ENCODE assay signal across 20 cellular contexts in the genomic region with DNA sequence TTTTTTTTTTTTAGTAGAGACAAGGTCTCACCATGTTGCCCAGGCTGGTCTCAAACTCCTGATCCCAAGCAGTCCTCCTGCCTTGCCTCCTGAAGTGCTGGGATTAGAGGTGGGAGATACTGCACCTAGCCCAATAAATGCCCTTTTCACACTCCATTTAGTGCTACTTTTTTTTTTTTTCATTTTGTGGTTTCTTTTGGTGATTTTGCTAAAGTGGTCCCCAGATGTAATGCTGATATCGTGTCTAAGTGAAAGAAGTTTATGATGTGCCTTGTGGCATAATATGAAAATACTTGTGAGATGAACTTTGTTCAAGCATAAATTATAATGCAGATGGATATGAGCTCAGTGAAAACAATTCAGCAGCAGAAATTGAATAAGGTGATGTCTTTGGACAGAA.
"Had no signal": no experiment of that assay in that cellular context is flagged by ENCODE, and none has a peak within 500 bp of the region (broad histone marks: within the 10 kb centered on the region; RNA-seq: fewer than 3 reads in every experiment).

No MANE protein-coding gene starts in this region.

- H3K4me1 ChIP-seq: pancreas had no signal

- H3K9me3 ChIP-seq: esophagus squamous epithelium, heart right ventricle, pancreas, right lobe of liver, tibial artery had no signal

- H3K27me3 Mint-ChIP-seq: activated CD4-positive, alpha-beta memory T cell treated with anti-CD3 and anti-CD28 coated beads, Interleukin-2, amount 10 ng/mL, durations not matched to agents 7 days and 5 days had no signal

- ATAC-seq: heart right ventricle, pancreas, right lobe of liver had no signal

- H3K27ac ChIP-seq: cardiac muscle cell, esophagus squamous epithelium, heart right ventricle, pancreas, right lobe of liver, tibial artery had no signal

- H3K27ac Mint-ChIP-seq: activated CD4-positive, alpha-beta memory T cell treated with anti-CD3 and anti-CD28 coated beads, Interleukin-2, amount 10 ng/mL, durations not matched to agents 7 days and 5 days; WTC11 had no signal

- DNase-seq: activated CD4-positive, alpha-beta memory T cell treated with anti-CD3 and anti-CD28 coated beads, Interleukin-2, amount 10 ng/mL, durations not matched to agents 7 days and 5 days; activated CD4-positive, alpha-beta T cell treated with anti-CD3 and anti-CD28 coated beads for 4 hours; activated CD8-positive, alpha-beta memory T cell treated with anti-CD3 and anti-CD28 coated beads, Interleukin-2, amount 50 U/mL, for 48 hours; activated effector memory CD4-positive, alpha-beta T cell treated with anti-CD3 and anti-CD28 coated beads, Interleukin-2, amount 50 U/mL, for 16 hours; activated naive CD4-positive, alpha-beta T cell treated with anti-CD3 and anti-CD28 coated beads, Interleukin-2, amount 50 U/mL, for 16 hours; activated T-cell treated with anti-CD3 and anti-CD28 coated beads, Interleukin-2, amount 50 U/mL, for 48 hours; amygdala; dermis blood vessel endothelial cell; effector memory CD4-positive, alpha-beta T cell; esophagus squamous epithelium; heart right ventricle; kidney glomerular epithelial cell; pancreas; right lobe of liver; small intestine; stimulated activated CD4-positive, alpha-beta T cell treated with anti-CD3 and anti-CD28 coated beads, Interleukin-15, amount 100 ng/mL, for 24 hours; stimulated activated CD4-positive, alpha-beta T cell treated with anti-CD3 and anti-CD28 coated beads, Interleukin-2, amount 100 ng/mL, for 48 hours; tibial artery had no signal

- H3K36me3 ChIP-seq: cardiac muscle cell, esophagus squamous epithelium, heart right ventricle, pancreas, right lobe of liver, tibial artery had no signal

- H3K4me3 ChIP-seq: cardiac muscle cell, esophagus squamous epithelium, heart right ventricle, pancreas, right lobe of liver, tibial artery had no signal

- H3K27me3 ChIP-seq: cardiac muscle cell, esophagus squamous epithelium, heart right ventricle, pancreas, right lobe of liver, tibial artery had no signal

- H3K4me3 Mint-ChIP-seq: activated CD4-positive, alpha-beta memory T cell treated with anti-CD3 and anti-CD28 coated beads, Interleukin-2, amount 10 ng/mL, durations not matched to agents 7 days and 5 days; WTC11 had no signal
